Comparison of ENCODE assay signal across 9 cellular contexts in the genomic region with DNA sequence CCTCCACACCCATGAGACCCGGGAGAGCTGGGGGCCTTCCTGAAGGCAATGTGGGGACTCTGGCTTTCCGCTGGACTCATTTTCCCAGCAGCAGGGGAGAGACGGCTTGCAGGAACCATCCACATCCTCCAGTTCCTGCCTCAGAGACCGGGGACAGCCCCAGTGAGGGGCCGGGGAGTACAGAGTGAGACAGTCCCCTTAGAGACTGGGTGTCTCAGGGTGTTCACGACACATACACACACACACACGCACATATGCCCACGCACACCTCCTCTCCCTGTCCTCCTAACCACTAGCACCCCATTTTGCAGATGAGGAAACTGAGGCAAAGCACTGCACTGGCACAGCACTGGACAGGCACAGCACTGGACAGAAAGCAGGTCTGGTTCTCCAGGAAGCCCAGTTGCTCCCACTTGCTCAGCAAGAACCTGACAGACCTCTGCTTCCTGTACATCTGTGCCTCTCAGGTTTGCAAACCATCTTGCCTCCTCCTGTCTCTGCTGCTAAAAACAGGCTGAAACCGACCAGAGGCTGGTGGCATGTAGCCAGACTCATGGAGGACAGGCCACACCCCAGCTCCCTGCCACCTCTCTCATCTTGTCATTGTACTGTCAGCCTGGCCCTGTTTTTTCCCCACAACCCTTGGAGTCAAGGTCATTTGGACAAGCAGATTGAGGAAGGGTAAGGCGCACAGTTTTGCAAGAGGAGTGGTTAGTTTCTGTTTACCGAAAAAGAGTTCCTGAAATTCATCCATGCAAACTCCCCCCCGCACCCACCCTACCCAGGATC. TPM values are rescaled to one million over a fixed set of nuclear protein-coding genes. Genes with fewer than 3 reads are reported as not detected.
DNase-seq lines count a peak whose midpoint lies in the region; ATAC-seq and TF ChIP-seq lines count a peak whose summit lies in the region.
"Had no signal": no experiment of that assay in that cellular context is flagged by ENCODE, and none has a peak within 500 bp of the region (broad histone marks: within the 10 kb centered on the region; RNA-seq: fewer than 3 reads in every experiment).

No MANE protein-coding gene starts in this region.

- no peaks in the 10 kb centered on the region for H3K27me3 ChIP-seq in PC-3 (ENCODE audit: low read length)

- H3K9me2 ChIP-seq in PC-3 (replicated peaks; ENCODE audit: low read length): no peaks in the 10 kb centered on the region

- no peak for TF ChIP-seq CTCF in PC-3 (conservative IDR thresholded peaks at IDR 0.05; ENCODE audit: low read depth, low read length)

- H3K27me3 Mint-ChIP-seq in activated naive CD4-positive, alpha-beta T cell treated with anti-CD3 and anti-CD28 coated beads, Interleukin-2, amount 10 ng/mL, durations not matched to agents 7 days and 5 days: no peaks in the 10 kb centered on the region

- no peak overlapping the region for H3K27ac ChIP-seq in PC-3 (ENCODE audit: low read length)

- H3K9ac ChIP-seq in PC-3 (ENCODE audit: low read length): no peak overlapping the region

- peak; percentile 44 to 59 for DNase-seq in stimulated activated CD4-positive, alpha-beta T cell treated with anti-CD3 and anti-CD28 coated beads, Interleukin-12 subunit alpha, Interleukin-12 subunit beta, amount 100 ng/mL, for 24 hours (ENCODE audit: low read depth in 2 of 2)
- no peak for DNase-seq in stimulated activated CD4-positive, alpha-beta T cell treated with anti-CD3 and anti-CD28 coated beads, Interleukin-2, amount 100 ng/mL, for 48 hours
- DNase-seq in PC-3 (peak; percentile 18), islet precursor cell (peak; percentile 62), iPS-NIHi11 (ENCODE audit: low spot score) (no peak)
- DNase-seq in activated naive CD4-positive, alpha-beta T cell treated with anti-CD3 and anti-CD28 coated beads, Interleukin-2, amount 10 ng/mL, durations not matched to agents 7 days and 5 days: peak; percentile 78
- DNase-seq in stimulated activated naive CD4-positive, alpha-beta T cell (lab: John Stamatoyannopoulos, UW): peak; percentile 56 to 89 (median 78)

- no TSS peak for BruUV-seq in PC-3 (replicated peaks; lab: Mats Ljungman, UMichigan)

- no peak overlapping the region for H2AFZ ChIP-seq in PC-3 (ENCODE audit: low read length)

- no peaks in the 10 kb centered on the region for H3F3A ChIP-seq in PC-3 (ENCODE audit: low read length, unreplicated experiment)

- H3K79me2 ChIP-seq in PC-3 (ENCODE audit: low read length): no peaks in the 10 kb centered on the region

- H3K4me2 ChIP-seq in PC-3 (ENCODE audit: low read length): no peak overlapping the region

- H3K9me3 ChIP-seq in PC-3 (ENCODE audit: low read length): no peaks in the 10 kb centered on the region

- no peak overlapping the region for H3K4me3 ChIP-seq in PC-3 (ENCODE audit: low read length)

- H3K9me3 Mint-ChIP-seq in activated naive CD4-positive, alpha-beta T cell treated with anti-CD3 and anti-CD28 coated beads, Interleukin-2, amount 10 ng/mL, durations not matched to agents 7 days and 5 days: no peaks in the 10 kb centered on the region

- ATAC-seq in HG03066 (IDR thresholded peaks at IDR 0.05; ENCODE audit: low read depth, unreplicated experiment) (peak; percentile 65), PC-3 (peak; percentile 31; the same call in 1 of the 2 replicates)

- H3K4me1 ChIP-seq in PC-3 (ENCODE audit: insufficient read depth, low read length): peaks cover 19% of the 10 kb centered on the region

- H3K4me3 Mint-ChIP-seq in activated naive CD4-positive, alpha-beta T cell treated with anti-CD3 and anti-CD28 coated beads, Interleukin-2, amount 10 ng/mL, durations not matched to agents 7 days and 5 days: peak overlapping the region; percentile 36

- POLR2A ChIA-PET in PC-3 (lab: Charles Lee; ENCODE audit: unreplicated experiment): no interaction called here

- intact Hi-C loops in PC-3 (cut with micrococcal nuclease): loop anchor here (5.0 kb wide), 1 partner anchor 40 kb away; no protein-coding TSS in a partner anchor

- CTCF ChIA-PET in PC-3 (lab: Charles Lee): no interaction called here
- CTCF ChIA-PET in activated naive CD4-positive, alpha-beta T cell treated with anti-CD3 and anti-CD28 coated beads, Interleukin-2, amount 10 ng/mL, durations not matched to agents 7 days and 5 days (lab: Charles Lee): interaction anchor here (1.0 to 7.5 kb wide), 9 partner anchors 12 to 343 kb away, joined by 3 to 74 read pairs (median 7); a partner anchor contains a TSS

- no peaks in the 10 kb centered on the region for H4K20me1 ChIP-seq in PC-3 (ENCODE audit: low read length)

- peak overlapping the region; percentile 99 for H3K27ac Mint-ChIP-seq in activated naive CD4-positive, alpha-beta T cell treated with anti-CD3 and anti-CD28 coated beads, Interleukin-2, amount 10 ng/mL, durations not matched to agents 7 days and 5 days

- peaks cover 2% of the 10 kb centered on the region for H3K36me3 Mint-ChIP-seq in activated naive CD4-positive, alpha-beta T cell treated with anti-CD3 and anti-CD28 coated beads, Interleukin-2, amount 10 ng/mL, durations not matched to agents 7 days and 5 days

- no peaks in the 10 kb centered on the region for H3K36me3 ChIP-seq in PC-3 (ENCODE audit: low read depth, low read length)

- H3K4me1 Mint-ChIP-seq in activated naive CD4-positive, alpha-beta T cell treated with anti-CD3 and anti-CD28 coated beads, Interleukin-2, amount 10 ng/mL, durations not matched to agents 7 days and 5 days: peaks cover 88% of the 10 kb centered on the region

RNA-seq across cellular contexts. Expression of a gene that starts 8.0 kb away (rescaled TPM):
- total RNA-seq in PC-3 (2014; rRNA removed): not detected in 2 replicates
- total RNA-seq: endothelial cell of umbilical vein had no signal

RNA-seq across cellular contexts. Expression of a gene that starts 45.7 kb away (rescaled TPM):
- total RNA-seq in PC-3 (2014; rRNA removed): 13.7 and 14.1 TPM in 2 replicates

Comparison
In these comparisons a context has a peak if more than half of its experiments do, and no peak if none do; other contexts are left out.
1. DNase-seq: peak in stimulated activated CD4-positive, alpha-beta T cell treated with anti-CD3 and anti-CD28 coated beads, Interleukin-12 subunit alpha, Interleukin-12 subunit beta, amount 100 ng/mL, for 24 hours (2 of 2), PC-3 (single experiment), activated naive CD4-positive, alpha-beta T cell treated with anti-CD3 and anti-CD28 coated beads, Interleukin-2, amount 10 ng/mL, durations not matched to agents 7 days and 5 days (single experiment), islet precursor cell (single experiment) and stimulated activated naive CD4-positive, alpha-beta T cell (6 of 6); none in stimulated activated CD4-positive, alpha-beta T cell treated with anti-CD3 and anti-CD28 coated beads, Interleukin-2, amount 100 ng/mL, for 48 hours (0 of 2) and iPS-NIHi11 (single experiment).